1 cellular context compared by ENCODE assay signal in the genomic region with DNA sequence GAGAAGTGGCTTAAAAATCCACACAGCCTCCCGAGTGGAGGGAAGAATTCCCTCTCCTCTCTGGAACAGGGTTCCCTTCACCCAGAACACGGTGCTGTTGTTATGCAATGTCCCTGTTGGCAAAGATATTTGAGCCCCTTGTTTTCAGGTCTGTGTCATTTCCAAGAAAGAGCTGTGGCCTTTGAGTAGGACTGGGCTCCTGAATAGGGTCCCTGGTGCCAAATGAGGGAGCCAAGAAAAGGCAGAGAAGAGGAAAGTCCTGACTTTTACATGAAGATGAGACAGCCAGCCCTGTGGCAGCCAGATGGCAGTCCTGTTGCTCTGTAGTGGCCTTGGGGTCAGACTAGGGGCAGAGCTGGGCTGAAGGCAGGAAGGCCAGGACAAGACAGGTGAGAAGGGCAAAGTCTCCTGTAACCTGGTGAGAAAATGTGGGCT.
TF ChIP-seq lines count a peak whose summit lies in the region.

No MANE protein-coding gene starts in this region.

TF ChIP-seq in H1, 55 proteins besides CTCF, POLR2A, EP300 and RAD21:
- TF ChIP-seq SAP30 (IDR thresholded peaks at IDR 0.05; ENCODE audit: insufficient read depth, insufficient replicate concordance, low read length) (no peak), RFX5 (IDR thresholded peaks at IDR 0.05; ENCODE audit: borderline replicate concordance, low read depth, low read length) (no peak), JUND (IDR thresholded peaks at IDR 0.05; ENCODE audit: low read length) (no peak), TCF12 (IDR thresholded peaks at IDR 0.05; ENCODE audit: low read depth, low read length) (no peak), RBBP5 (IDR thresholded peaks at IDR 0.05; ENCODE audit: borderline replicate concordance, low read depth, low read length) (no peak), HDAC6 (IDR thresholded peaks at IDR 0.05; ENCODE audit: low read depth, low read length) (no peak), GTF2F1 (IDR thresholded peaks at IDR 0.05; ENCODE audit: borderline replicate concordance, low read depth, low read length) (no peak), JUN (IDR thresholded peaks at IDR 0.05; ENCODE audit: low read depth, low read length) (no peak), BCL11A (IDR thresholded peaks at IDR 0.05; ENCODE audit: low read depth in 2 of 2, low read length in 2 of 2) (no peak), KDM5A (IDR thresholded peaks at IDR 0.05; ENCODE audit: low read length) (no peak)
